Comparison of ENCODE assay signal across 8 cellular contexts in genomic region chr6:3455490-3456394, GRCh38. TPM values are rescaled to one million over a fixed set of nuclear protein-coding genes. Genes with fewer than 3 reads are reported as not detected.
DNase-seq lines count a peak whose midpoint lies in the region; ATAC-seq and TF ChIP-seq lines count a peak whose summit lies in the region.

No MANE protein-coding gene starts in this region.

- peaks cover 13% of the 10 kb centered on the region for H4K20me1 ChIP-seq in osteoblast (ENCODE audit: insufficient read depth, low read length)

- peak overlapping the region; percentile 95 for H3K4me2 ChIP-seq in osteoblast (ENCODE audit: insufficient read depth, low read length)

- peaks cover 42% of the 10 kb centered on the region for H3K79me2 ChIP-seq in osteoblast (ENCODE audit: insufficient read depth, low read length)

- peak overlapping the region; percentile 25 for H3K27ac ChIP-seq in osteoblast (ENCODE audit: low read depth, low read length)

- ATAC-seq in HG02642 (IDR thresholded peaks at IDR 0.05; ENCODE audit: poor library complexity, unreplicated experiment) = no peak

- H2AFZ ChIP-seq in osteoblast (ENCODE audit: low read length) = peak overlapping the region; percentile 81

- H3K27me3 ChIP-seq in osteoblast (ENCODE audit: insufficient read depth, low read length) = no peaks in the 10 kb centered on the region

- H3K9me3 ChIP-seq in osteoblast (ENCODE audit: low read depth, low read length) = no peaks in the 10 kb centered on the region

- peak; percentile 12 for DNase-seq in activated CD4-positive, alpha-beta T cell treated with anti-CD3 and anti-CD28 coated beads for 1 hour
- DNase-seq in activated CD4-positive, alpha-beta T cell treated with anti-CD3 and anti-CD28 coated beads for 4 hours = no peak
- DNase-seq in T-helper 9 cell (peak; percentile 3), fibroblast of the aortic adventitia (ENCODE audit: low read depth) (no peak), osteoblast (ENCODE audit: insufficient read length, low spot score, missing footprints) (peak; percentile 88), NCI-H446 treated with DMSO at 0.1 percent for 48 hours (lab: John Stamatoyannopoulos, UW) (no peak), KG1 (lab: John Stamatoyannopoulos, UW) (no peak)

- H3K4me1 ChIP-seq in osteoblast (ENCODE audit: insufficient read depth, low read length) = peaks cover 25% of the 10 kb centered on the region

- no peaks in the 10 kb centered on the region for H3K36me3 ChIP-seq in osteoblast (ENCODE audit: insufficient read depth, low read length)

- H3K4me3 ChIP-seq in fibroblast of the aortic adventitia (ENCODE audit: low read depth, low read length) (peak overlapping the region; percentile 80), osteoblast (ENCODE audit: insufficient read depth, low read length) (peak overlapping the region; percentile 83)

- TF ChIP-seq CTCF in fibroblast of the aortic adventitia (IDR thresholded peaks at IDR 0.05; ENCODE audit: insufficient read depth, low read length) = no peak
- TF ChIP-seq CTCF in osteoblast (IDR thresholded peaks at IDR 0.05; ENCODE audit: extremely low read depth, low read depth, low read length) = no peak

RNA-seq across cellular contexts. Expression of gene SLC22A23, which starts 1.1 kb away (rescaled TPM):
- total RNA-seq in fibroblast of the aortic adventitia (ENCODE audit: low replicate concordance) = 7.8 and 9.0 TPM in 2 replicates
- 16.2 and 18.1 TPM in 2 replicates for total RNA-seq in osteoblast

Comparison
In these comparisons a context has a peak if more than half of its experiments do, and no peak if none do; other contexts are left out.
1. DNase-seq: peak in activated CD4-positive, alpha-beta T cell treated with anti-CD3 and anti-CD28 coated beads for 1 hour (single experiment), T-helper 9 cell (single experiment) and osteoblast (single experiment); none in activated CD4-positive, alpha-beta T cell treated with anti-CD3 and anti-CD28 coated beads for 4 hours (0 of 2), fibroblast of the aortic adventitia (single experiment), NCI-H446 treated with DMSO at 0.1 percent for 48 hours (single experiment) and KG1 (single experiment).